8 cellular contexts compared by ENCODE assay signal in genomic region chr18:11852048-11852341, GRCh38. TPM values are rescaled to one million over a fixed set of nuclear protein-coding genes. Genes with fewer than 3 reads are reported as not detected.
A peak's percentile ranks its signal among the peaks of the same experiment; 100 is the strongest.
DNase-seq lines count a peak whose midpoint lies in the region; ATAC-seq and TF ChIP-seq lines count a peak whose summit lies in the region.

No MANE protein-coding gene starts in this region.

- H3K4me1 ChIP-seq in ascending aorta (peaks cover 4 to 24% of the 10 kb centered on the region in 2 donors), right lobe of liver (peaks cover 0 to 27% (median 8%) of the 10 kb centered on the region in 4 donors), thyroid gland (peaks cover 22 to 34% of the 10 kb centered on the region in 2 donors)

- TF ChIP-seq POLR2A in right lobe of liver (IDR thresholded peaks at IDR 0.05) (no peak), thyroid gland (IDR thresholded peaks at IDR 0.05) (peak in 1 of 2 donors; percentile 7)

- intact Hi-C loops in ascending aorta (cut with DNase I): loop anchor here (10.0 kb wide), 2 partner anchors 453 to 1827 kb away; partner anchors contain the start of gene TUBB6
- intact Hi-C loops in right lobe of liver (cut with DNase I): no loop called here
- intact Hi-C loops in thyroid gland (cut with DNase I): loop anchor here (10.0 kb wide), 2 partner anchors 53 to 173 kb away; partner anchors contain the start of gene MPPE1

- H3K4me1 Mint-ChIP-seq in activated T-cell treated with anti-CD3 and anti-CD28 coated beads, Interleukin-2, amount 50 U/mL, for 24 hours (ENCODE audit: low read depth): peaks cover 43% of the 10 kb centered on the region

- H3K27me3 ChIP-seq in ascending aorta (no peaks in the 10 kb centered on the region), right lobe of liver (no peaks in the 10 kb centered on the region), thyroid gland (no peaks in the 10 kb centered on the region)

- peak overlapping the region; percentile 100 for H3K27ac Mint-ChIP-seq in activated T-cell treated with anti-CD3 and anti-CD28 coated beads, Interleukin-2, amount 50 U/mL, for 24 hours

- DNase-seq in activated T-cell treated with anti-CD3 and anti-CD28 coated beads, Interleukin-2, amount 50 U/mL, for 24 hours: no peak
- DNase-seq in activated T-cell treated with anti-CD3 and anti-CD28 coated beads, Interleukin-2, amount 50 U/mL, for 48 hours: no peak
- peak in 1 of 2 donors; percentile 68 for DNase-seq in ascending aorta (ENCODE audit: low spot score in 2 of 2)
- no peak for DNase-seq in right lobe of liver
- no peak for DNase-seq in thyroid gland
- DNase-seq in GM19238 (ENCODE audit: insufficient read length, low spot score): no peak

- no peak for ATAC-seq in right lobe of liver
- ATAC-seq in HG02970 (IDR thresholded peaks at IDR 0.05; ENCODE audit: low FRiP score, unreplicated experiment): no peak
- ATAC-seq in HG03565 (IDR thresholded peaks at IDR 0.05; ENCODE audit: unreplicated experiment): no peak

- H3K9me3 Mint-ChIP-seq in activated T-cell treated with anti-CD3 and anti-CD28 coated beads, Interleukin-2, amount 50 U/mL, for 24 hours: no peaks in the 10 kb centered on the region

- 0% methylated on average over 2 of the region's 9 CpGs for WGBS in right lobe of liver (ENCODE audit: insufficient coverage, low coverage, low lambda C conversion rate, missing lambda C conversion rate)
- WGBS in thyroid gland, 2 donors: 2% methylated on average over 4 to 8 of the region's 9 CpGs

- peaks cover 0 to 3% of the 10 kb centered on the region in 2 donors for H3K36me3 ChIP-seq in ascending aorta
- H3K36me3 ChIP-seq in right lobe of liver: no peaks in the 10 kb centered on the region
- no peaks in the 10 kb centered on the region for H3K36me3 ChIP-seq in thyroid gland

- H3K4me3 Mint-ChIP-seq in activated T-cell treated with anti-CD3 and anti-CD28 coated beads, Interleukin-2, amount 50 U/mL, for 24 hours: peak overlapping the region; percentile 100

- H3K27ac ChIP-seq in ascending aorta (peak overlapping the region; percentile 87 to 92), right lobe of liver (peak overlapping the region; percentile 84 to 94 (median 91)), thyroid gland (peak overlapping the region; percentile 95 to 96 (median 95))

- peaks cover 34% of the 10 kb centered on the region for H3K36me3 Mint-ChIP-seq in activated T-cell treated with anti-CD3 and anti-CD28 coated beads, Interleukin-2, amount 50 U/mL, for 24 hours (ENCODE audit: low read depth)

- H3K9me3 ChIP-seq in ascending aorta: no peaks in the 10 kb centered on the region
- H3K9me3 ChIP-seq in right lobe of liver: no peaks in the 10 kb centered on the region
- no peaks in the 10 kb centered on the region for H3K9me3 ChIP-seq in thyroid gland

- TF ChIP-seq CTCF in ascending aorta (IDR thresholded peaks at IDR 0.05): no peak
- no peak for TF ChIP-seq CTCF in right lobe of liver (IDR thresholded peaks at IDR 0.05)
- TF ChIP-seq CTCF in thyroid gland (IDR thresholded peaks at IDR 0.05): no peak

- H3K4me3 ChIP-seq in ascending aorta: peak overlapping the region; percentile 75 to 86
- peak overlapping the region; percentile 81 to 93 (median 88) for H3K4me3 ChIP-seq in right lobe of liver
- peak overlapping the region; percentile 74 to 100 (median 93) for H3K4me3 ChIP-seq in thyroid gland (replicated peaks in 1 of 3)

- no peaks in the 10 kb centered on the region for H3K27me3 Mint-ChIP-seq in activated T-cell treated with anti-CD3 and anti-CD28 coated beads, Interleukin-2, amount 50 U/mL, for 24 hours

RNA-seq across cellular contexts. Expression of gene CHMP1B, which starts 0.8 kb away (rescaled TPM):
- total RNA-seq in ascending aorta: 25.5 TPM
- 10 to 100 TPM; 13.5 to 22.4 (median 18.2) TPM for total RNA-seq in right lobe of liver
- total RNA-seq in thyroid gland: 10 to 100 TPM; 75.4 to 99.5 (median 85.9) TPM

RNA-seq across cellular contexts. Expression of gene MPPE1, which starts 56.1 kb away (rescaled TPM):
- total RNA-seq in ascending aorta (18.9 TPM), right lobe of liver (10 to 100 TPM; 23.2 to 40.9 (median 30.7) TPM), thyroid gland (100 to 1,000 TPM in 1 of 4 donors, 10 to 100 TPM in 3; 50.0 to 111 (median 76.7) TPM)

Comparison
In these comparisons a context has a peak if more than half of its experiments do, and no peak if none do; other contexts are left out.
1. intact Hi-C loops: an anchor here in ascending aorta (10.0 kb wide) and thyroid gland (10.0 kb wide); none called in right lobe of liver.